In genomic region chr3:193593666-193594025, GRCh38 we compare ENCODE assay signal across 8 cellular contexts. TPM values are rescaled to one million over a fixed set of nuclear protein-coding genes. Genes with fewer than 3 reads are reported as not detected.
A peak's percentile ranks its signal among the peaks of the same experiment; 100 is the strongest.
DNase-seq lines count a peak whose midpoint lies in the region; ATAC-seq, FAIRE-seq and TF ChIP-seq lines count a peak whose summit lies in the region.

No MANE protein-coding gene starts in this region.

- no peak for FAIRE-seq in endothelial cell of umbilical vein (lab: Jason Lieb, UNC)

- H2AFZ ChIP-seq in endothelial cell of umbilical vein (ENCODE audit: low read depth, low read length), result peak overlapping the region; percentile 23

- no peak for TF ChIP-seq POLR2A in endothelial cell of umbilical vein (IDR thresholded peaks at IDR 0.05; ENCODE audit: low read depth, low read length)
- TF ChIP-seq POLR2A in upper lobe of left lung (IDR thresholded peaks at IDR 0.05), result no peak

- BruUV-seq in Caco-2 (replicated peaks; lab: Mats Ljungman, UMichigan) (no TSS peak), endothelial cell of umbilical vein (replicated peaks; lab: Mats Ljungman, UMichigan) (TSS peak; percentile 50)

- H3K9ac ChIP-seq in endothelial cell of umbilical vein (replicated peaks; ENCODE audit: extremely low read depth, insufficient read depth, low read length), result peak overlapping the region; percentile 92

- peaks cover 7% of the 10 kb centered on the region for H3K4me1 Mint-ChIP-seq in Caco-2 (ENCODE audit: low read depth, unreplicated experiment)
- H3K4me1 Mint-ChIP-seq in activated CD4-positive, alpha-beta memory T cell treated with anti-CD3 and anti-CD28 coated beads for 36 hours (ENCODE audit: low read depth), result peaks cover 42% of the 10 kb centered on the region
- peaks cover 42 to 50% (median 44%) of the 10 kb centered on the region in 3 donors for H3K4me1 Mint-ChIP-seq in naive B cell

- H3K27ac ChIP-seq in endothelial cell of umbilical vein (ENCODE audit: insufficient read depth, low read depth, low read length), result peak overlapping the region; percentile 80
- H3K27ac ChIP-seq in upper lobe of left lung, result peak overlapping the region; percentile 86 to 92 (median 91)

- no peaks in the 10 kb centered on the region for H3K9me3 Mint-ChIP-seq in Caco-2 (ENCODE audit: unreplicated experiment)
- H3K9me3 Mint-ChIP-seq in activated CD4-positive, alpha-beta memory T cell treated with anti-CD3 and anti-CD28 coated beads for 36 hours, result no peaks in the 10 kb centered on the region
- no peaks in the 10 kb centered on the region for H3K9me3 Mint-ChIP-seq in naive B cell

- H3K4me3 ChIP-seq in Caco-2 (ENCODE audit: low read depth, low read length) (peak overlapping the region; percentile 70), endothelial cell of umbilical vein (replicated peaks in 1 of 3; ENCODE audit: insufficient read depth in 1 of 3, low read depth in 1 of 3, low read length in 3 of 3) (peak overlapping the region; percentile 56 to 94 (median 85)), upper lobe of left lung (peak overlapping the region; percentile 70 to 90 (median 82))

- H3K36me3 Mint-ChIP-seq in Caco-2 (ENCODE audit: insufficient read depth, unreplicated experiment) (peaks cover 37% of the 10 kb centered on the region), naive B cell (peaks cover 5 to 15% of the 10 kb centered on the region in 2 donors)
- H3K36me3 Mint-ChIP-seq in activated CD4-positive, alpha-beta memory T cell treated with anti-CD3 and anti-CD28 coated beads for 36 hours, result peaks cover 14% of the 10 kb centered on the region

- no peaks in the 10 kb centered on the region for H3K9me1 ChIP-seq in endothelial cell of umbilical vein (replicated peaks; ENCODE audit: control insufficient read depth, extremely low read depth, insufficient read depth, low read length)

- H4K20me1 ChIP-seq in endothelial cell of umbilical vein (replicated peaks; ENCODE audit: control insufficient read depth, extremely low read depth, insufficient read depth, low read length), result no peaks in the 10 kb centered on the region

- H3K36me3 ChIP-seq in Caco-2 (ENCODE audit: control insufficient read depth, insufficient read depth, low read length), result peaks cover 3% of the 10 kb centered on the region; the same call in 1 of the 2 replicates
- H3K36me3 ChIP-seq in endothelial cell of umbilical vein (ENCODE audit: control insufficient read depth in 2 of 2, extremely low read depth in 1 of 2, insufficient read depth in 2 of 2, low read length in 2 of 2), result no peaks in the 10 kb centered on the region
- peaks cover 0 to 2% (median 0%) of the 10 kb centered on the region in 4 donors for H3K36me3 ChIP-seq in upper lobe of left lung

- dilution Hi-C loops in endothelial cell of umbilical vein (cut with MboI; ENCODE audit: extremely low pct_ligation_motif_present, low sequenced_read_pairs), result no loop called here

- H3K9me3 ChIP-seq in Caco-2 (no peaks in the 10 kb centered on the region), endothelial cell of umbilical vein (replicated peaks; ENCODE audit: control insufficient read depth, insufficient read depth, low read length) (no peaks in the 10 kb centered on the region), upper lobe of left lung (no peaks in the 10 kb centered on the region)

- TF ChIP-seq CTCF in Caco-2 (IDR thresholded peaks at IDR 0.05; ENCODE audit: insufficient read depth in 1 of 2, low read depth in 1 of 2, low read length in 1 of 2, severe bottlenecking in 1 of 2, unreplicated experiment in 1 of 2), result no peak
- no peak for TF ChIP-seq CTCF in endothelial cell of umbilical vein (IDR thresholded peaks at IDR 0.05; ENCODE audit: extremely low read depth in 1 of 2, insufficient read depth in 1 of 2, low read depth in 1 of 2, low read length in 2 of 2)
- no peak for TF ChIP-seq CTCF in upper lobe of left lung (IDR thresholded peaks at IDR 0.05)

- peak overlapping the region; percentile 88 for H3K27ac Mint-ChIP-seq in Caco-2 (ENCODE audit: unreplicated experiment)
- peak overlapping the region; percentile 97 for H3K27ac Mint-ChIP-seq in activated CD4-positive, alpha-beta memory T cell treated with anti-CD3 and anti-CD28 coated beads for 36 hours
- peak overlapping the region; percentile 93 to 98 (median 96) for H3K27ac Mint-ChIP-seq in naive B cell

- DNase-seq in Caco-2 (no peak), NCI-H146 (lab: John Stamatoyannopoulos, UW) (peak; percentile 70), endothelial cell of umbilical vein (ENCODE audit: low read depth, low spot score) (peak; percentile 50), naive B cell (no peak), upper lobe of left lung (no peak), superior temporal gyrus (ENCODE audit: extremely low spot score) (no peak)
- peak; percentile 73 for DNase-seq in activated CD4-positive, alpha-beta memory T cell treated with anti-CD3 and anti-CD28 coated beads for 36 hours

- WGBS in upper lobe of left lung, 2 donors, result 1 to 2% methylated on average over 11 of the region's 11 CpGs

- intact Hi-C loops in Caco-2 (cut with micrococcal nuclease; ENCODE audit: unreplicated experiment) (no loop called here), endothelial cell of umbilical vein (cut with micrococcal nuclease) (loop anchor here (1.0 to 5.0 kb wide), 4 partner anchors 543 to 776 kb away; partner anchors contain the start of genes HES1 and MB21D2)
- intact Hi-C loops in activated CD4-positive, alpha-beta memory T cell treated with anti-CD3 and anti-CD28 coated beads for 36 hours (cut with micrococcal nuclease), result loop anchor here (1.0 to 5.0 kb wide), 5 partner anchors 13 to 714 kb away; no protein-coding TSS in a partner anchor

- H3K27me3 Mint-ChIP-seq in Caco-2 (ENCODE audit: insufficient read depth, unreplicated experiment) (no peaks in the 10 kb centered on the region), naive B cell (no peaks in the 10 kb centered on the region)
- H3K27me3 Mint-ChIP-seq in activated CD4-positive, alpha-beta memory T cell treated with anti-CD3 and anti-CD28 coated beads for 36 hours, result no peaks in the 10 kb centered on the region

- H3K27me3 ChIP-seq in Caco-2 (replicated peaks; ENCODE audit: control insufficient read depth, insufficient read depth, low read length) (no peaks in the 10 kb centered on the region), endothelial cell of umbilical vein (ENCODE audit: control insufficient read depth in 2 of 2, insufficient read depth in 2 of 2, low read length in 2 of 2) (no peaks in the 10 kb centered on the region), upper lobe of left lung (no peaks in the 10 kb centered on the region)

- ATAC-seq in GM21737 (IDR thresholded peaks at IDR 0.05; ENCODE audit: unreplicated experiment), result peak; percentile 18
- peak; percentile 47 to 55 for ATAC-seq in naive B cell (ENCODE audit: low read depth in 2 of 2)
- peak in 1 of 2 donors; percentile 29 for ATAC-seq in upper lobe of left lung (ENCODE audit: low FRiP score in 2 of 2)

- peaks cover 5% of the 10 kb centered on the region; the same call in 1 of the 2 replicates for H3K4me1 ChIP-seq in Caco-2
- peaks cover 18% of the 10 kb centered on the region for H3K4me1 ChIP-seq in endothelial cell of umbilical vein (ENCODE audit: control insufficient read depth, extremely low read depth, insufficient read depth, low read length)
- peaks cover 20 to 35% (median 22%) of the 10 kb centered on the region in 4 donors for H3K4me1 ChIP-seq in upper lobe of left lung

- POLR2A ChIA-PET in Caco-2 (lab: Charles Lee), result no interaction called here
- POLR2A ChIA-PET in activated CD4-positive, alpha-beta memory T cell treated with anti-CD3 and anti-CD28 coated beads for 36 hours (lab: Charles Lee), result interaction anchor here (0.7 to 1.0 kb wide), 2 partner anchors 10 to 27 kb away, joined by 3 read pairs; no protein-coding TSS in a partner anchor
- POLR2A ChIA-PET in endothelial cell of umbilical vein (lab: Charles Lee), result no interaction called here

- peak overlapping the region; percentile 91 for H3K4me3 Mint-ChIP-seq in Caco-2 (ENCODE audit: unreplicated experiment)
- H3K4me3 Mint-ChIP-seq in activated CD4-positive, alpha-beta memory T cell treated with anti-CD3 and anti-CD28 coated beads for 36 hours, result peak overlapping the region; percentile 93
- H3K4me3 Mint-ChIP-seq in naive B cell, result peak overlapping the region; percentile 90 to 99 (median 94)

- CTCF ChIA-PET in Caco-2 (lab: Charles Lee), result no interaction called here
- CTCF ChIA-PET in activated CD4-positive, alpha-beta memory T cell treated with anti-CD3 and anti-CD28 coated beads for 36 hours (lab: Charles Lee), result interaction anchor here (0.8 kb wide), 1 partner anchor 10 kb away, joined by 4 read pairs; no protein-coding TSS in a partner anchor
- CTCF ChIA-PET in endothelial cell of umbilical vein (lab: Charles Lee), result no interaction called here

- peaks cover 51% of the 10 kb centered on the region for H3K79me2 ChIP-seq in endothelial cell of umbilical vein (ENCODE audit: control insufficient read depth, insufficient read depth, low read length)

- H3K4me2 ChIP-seq in endothelial cell of umbilical vein (ENCODE audit: insufficient read depth, low read length), result peak overlapping the region; percentile 91

- no peak for TF ChIP-seq EP300 in upper lobe of left lung (IDR thresholded peaks at IDR 0.05)

RNA-seq across cellular contexts. Expression of gene OPA1, which starts 0.6 kb away (rescaled TPM):
- total RNA-seq in Caco-2 (2022) (61.4 and 74.6 TPM in 2 replicates), endothelial cell of umbilical vein (57.8 and 62.0 TPM in 2 replicates), upper lobe of left lung (10 to 100 TPM; 31.1 to 48.8 (median 42.5) TPM)
- total RNA-seq in activated CD4-positive, alpha-beta memory T cell treated with anti-CD3 and anti-CD28 coated beads for 36 hours, result 10 to 100 TPM; 92.6 to 92.7 TPM
- polyA plus RNA-seq in endothelial cell of umbilical vein (8.1 and 10.0 TPM in 2 replicates), naive B cell (ENCODE audit: low read depth in 6 of 6) (10 to 100 TPM; 15.7 to 31.7 (median 25.1) TPM)
- polyA plus RNA-seq in endothelial cell of umbilical vein (2011; cell fraction: cytosol; rRNA removed), result 13.5 and 13.8 TPM in 2 replicates
- 28.6 and 36.5 TPM in 2 replicates for polyA plus RNA-seq in endothelial cell of umbilical vein (2011; cell fraction: nucleus; rRNA removed)
- 31.8 and 51.0 TPM in 2 replicates for polyA plus RNA-seq in endothelial cell of umbilical vein (2012)
- polyA minus RNA-seq in endothelial cell of umbilical vein, result 71.2 and 86.7 TPM in 2 replicates
- 70.4 TPM for polyA minus RNA-seq in endothelial cell of umbilical vein (2011; cell fraction: cytosol; rRNA and poly(A)+ RNA removed)
- 76.7 and 130 TPM in 2 replicates for polyA minus RNA-seq in endothelial cell of umbilical vein (2011; cell fraction: nucleus; rRNA and poly(A)+ RNA removed)

RNA-seq across cellular contexts. Expression of gene ATP13A4, which starts 39.0 kb away (rescaled TPM):
- 1.2 and 1.4 TPM in 2 replicates for total RNA-seq in Caco-2 (2022)
- 1 to 10 TPM; 2.7 to 3.2 TPM for total RNA-seq in activated CD4-positive, alpha-beta memory T cell treated with anti-CD3 and anti-CD28 coated beads for 36 hours
- 1.0 TPM in 1 of 2 replicates, not detected in the other for total RNA-seq in endothelial cell of umbilical vein
- polyA plus RNA-seq in endothelial cell of umbilical vein, result 0.03 TPM in 1 of 2 replicates, not detected in the other
- polyA plus RNA-seq in endothelial cell of umbilical vein (2011; cell fraction: cytosol; rRNA removed), result 0.03 and 0.12 TPM in 2 replicates
- 0.24 and 0.54 TPM in 2 replicates for polyA plus RNA-seq in endothelial cell of umbilical vein (2011; cell fraction: nucleus; rRNA removed)
- polyA plus RNA-seq in endothelial cell of umbilical vein (2012), result 0.12 TPM in 1 of 2 replicates, not detected in the other
- 0.21 TPM in 1 of 2 replicates, not detected in the other for polyA minus RNA-seq in endothelial cell of umbilical vein
- polyA minus RNA-seq in endothelial cell of umbilical vein (2011; cell fraction: cytosol; rRNA and poly(A)+ RNA removed), result not detected
- 0.24 and 0.82 TPM in 2 replicates for polyA minus RNA-seq in endothelial cell of umbilical vein (2011; cell fraction: nucleus; rRNA and poly(A)+ RNA removed)
- under 1 TPM in 2 of 6 donors, not detected in 4; 0.70 to 0.71 TPM for polyA plus RNA-seq in naive B cell (ENCODE audit: low read depth in 6 of 6)
- total RNA-seq in upper lobe of left lung, result 100 to 1,000 TPM; 145 to 407 (median 201) TPM

Comparison
In these comparisons a context has a peak if more than half of its experiments do, and no peak if none do; other contexts are left out.
1. DNase-seq: peak in NCI-H146 (single experiment), activated CD4-positive, alpha-beta memory T cell treated with anti-CD3 and anti-CD28 coated beads for 36 hours (single experiment) and endothelial cell of umbilical vein (single experiment); none in Caco-2 (0 of 2), naive B cell (single experiment), upper lobe of left lung (0 of 2) and superior temporal gyrus (single experiment).
2. RNA of gene ATP13A4, which starts 39.0 kb away (total RNA-seq): 145 to 407 TPM in upper lobe of left lung; 2.7 to 3.2 TPM in activated CD4-positive, alpha-beta memory T cell treated with anti-CD3 and anti-CD28 coated beads for 36 hours, 1.2 to 1.4 TPM in Caco-2 and 1.0 TPM in endothelial cell of umbilical vein; every median in the first group is over 10 times any median in the second.
3. Peak in every context shown above with its lines, with median percentiles within 50 percentile points of each other: H3K4me3 ChIP-seq, H3K27ac Mint-ChIP-seq and H3K4me3 Mint-ChIP-seq.